1 cellular context compared by ENCODE assay signal in the genomic region with DNA sequence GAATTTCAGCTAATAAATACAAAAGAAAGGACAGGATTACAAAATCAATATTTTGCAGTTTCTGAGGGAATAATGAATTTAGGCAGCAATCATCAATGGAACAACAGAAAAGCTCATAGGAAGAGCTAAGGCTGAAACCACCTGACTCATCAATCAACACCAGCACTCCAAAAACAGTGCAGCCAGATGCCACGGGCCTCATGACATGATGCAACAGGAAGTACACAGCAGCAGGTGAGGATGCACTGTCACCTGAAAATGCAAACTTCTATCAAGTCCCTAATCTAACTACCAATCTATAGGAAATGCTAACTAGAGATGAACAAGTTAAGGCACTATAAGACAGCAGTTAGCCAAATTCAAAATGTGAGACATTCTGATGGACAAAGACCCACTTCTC.
TF ChIP-seq lines count a peak whose summit lies in the region.

No MANE protein-coding gene starts in this region.

TF ChIP-seq in K562, 482 proteins besides CTCF, POLR2A, EP300 and RAD21 (continued from another document and continues in another):
- TF ChIP-seq, protein P1, sequence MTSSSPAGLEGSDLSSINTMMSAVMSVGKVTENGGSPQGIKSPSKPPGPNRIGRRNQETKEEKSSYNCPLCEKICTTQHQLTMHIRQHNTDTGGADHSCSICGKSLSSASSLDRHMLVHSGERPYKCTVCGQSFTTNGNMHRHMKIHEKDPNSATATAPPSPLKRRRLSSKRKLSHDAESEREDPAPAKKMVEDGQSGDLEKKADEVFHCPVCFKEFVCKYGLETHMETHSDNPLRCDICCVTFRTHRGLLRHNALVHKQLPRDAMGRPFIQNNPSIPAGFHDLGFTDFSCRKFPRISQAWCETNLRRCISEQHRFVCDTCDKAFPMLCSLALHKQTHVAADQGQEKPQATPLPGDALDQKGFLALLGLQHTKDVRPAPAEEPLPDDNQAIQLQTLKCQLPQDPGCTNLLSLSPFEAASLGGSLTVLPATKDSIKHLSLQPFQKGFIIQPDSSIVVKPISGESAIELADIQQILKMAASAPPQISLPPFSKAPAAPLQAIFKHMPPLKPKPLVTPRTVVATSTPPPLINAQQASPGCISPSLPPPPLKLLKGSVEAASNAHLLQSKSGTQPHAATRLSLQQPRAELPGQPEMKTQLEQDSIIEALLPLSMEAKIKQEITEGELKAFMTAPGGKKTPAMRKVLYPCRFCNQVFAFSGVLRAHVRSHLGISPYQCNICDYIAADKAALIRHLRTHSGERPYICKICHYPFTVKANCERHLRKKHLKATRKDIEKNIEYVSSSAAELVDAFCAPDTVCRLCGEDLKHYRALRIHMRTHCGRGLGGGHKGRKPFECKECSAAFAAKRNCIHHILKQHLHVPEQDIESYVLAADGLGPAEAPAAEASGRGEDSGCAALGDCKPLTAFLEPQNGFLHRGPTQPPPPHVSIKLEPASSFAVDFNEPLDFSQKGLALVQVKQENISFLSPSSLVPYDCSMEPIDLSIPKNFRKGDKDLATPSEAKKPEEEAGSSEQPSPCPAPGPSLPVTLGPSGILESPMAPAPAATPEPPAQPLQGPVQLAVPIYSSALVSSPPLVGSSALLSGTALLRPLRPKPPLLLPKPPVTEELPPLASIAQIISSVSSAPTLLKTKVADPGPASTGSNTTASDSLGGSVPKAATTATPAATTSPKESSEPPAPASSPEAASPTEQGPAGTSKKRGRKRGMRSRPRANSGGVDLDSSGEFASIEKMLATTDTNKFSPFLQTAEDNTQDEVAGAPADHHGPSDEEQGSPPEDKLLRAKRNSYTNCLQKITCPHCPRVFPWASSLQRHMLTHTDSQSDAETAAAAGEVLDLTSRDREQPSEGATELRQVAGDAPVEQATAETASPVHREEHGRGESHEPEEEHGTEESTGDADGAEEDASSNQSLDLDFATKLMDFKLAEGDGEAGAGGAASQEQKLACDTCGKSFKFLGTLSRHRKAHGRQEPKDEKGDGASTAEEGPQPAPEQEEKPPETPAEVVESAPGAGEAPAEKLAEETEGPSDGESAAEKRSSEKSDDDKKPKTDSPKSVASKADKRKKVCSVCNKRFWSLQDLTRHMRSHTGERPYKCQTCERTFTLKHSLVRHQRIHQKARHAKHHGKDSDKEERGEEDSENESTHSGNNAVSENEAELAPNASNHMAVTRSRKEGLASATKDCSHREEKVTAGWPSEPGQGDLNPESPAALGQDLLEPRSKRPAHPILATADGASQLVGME (CRISPR knock-in tag; IDR thresholded peaks at IDR 0.05): no peak
- TF ChIP-seq SMARCB1 (IDR thresholded peaks at IDR 0.05; ENCODE audit: insufficient read length, low read depth) (no peak), NCOA2 (IDR thresholded peaks at IDR 0.05; ENCODE audit: partially characterized antibody in 2 of 2) (no peak), NFE2 (IDR thresholded peaks at IDR 0.05; ENCODE audit: low read depth) (no peak), ZNF23 (CRISPR knock-in tag; IDR thresholded peaks at IDR 0.05) (no peak), JUND (IDR thresholded peaks at IDR 0.05; ENCODE audit: borderline replicate concordance, low read depth, low read length) (0 out of 2 replicates have a peak, but pooled peaks have one; percentile 5), JUND (tag; IDR thresholded peaks at IDR 0.05; ENCODE audit: borderline replicate concordance, low read depth, low read length) (no peak), POU5F1 (IDR thresholded peaks at IDR 0.05; ENCODE audit: borderline replicate concordance, low read depth, low read length, partially characterized antibody) (no peak), NCOR1 (IDR thresholded peaks at IDR 0.05) (no peak), ZNF316 (IDR thresholded peaks at IDR 0.05) (peak; percentile 79), RNF219 (CRISPR knock-in tag; IDR thresholded peaks at IDR 0.05) (no peak), ESRRB (CRISPR knock-in tag; IDR thresholded peaks at IDR 0.05; ENCODE audit: borderline replicate concordance) (no peak), FOXA1 (IDR thresholded peaks at IDR 0.05; ENCODE audit: borderline replicate concordance) (no peak), MEIS2 (IDR thresholded peaks at IDR 0.05; ENCODE audit: partially characterized antibody) (peak; percentile 82), MTA1 (IDR thresholded peaks at IDR 0.05; ENCODE audit: borderline replicate concordance) (no peak), STAT5A (IDR thresholded peaks at IDR 0.05; ENCODE audit: borderline replicate concordance, low read length) (no peak), ZBTB5 (IDR thresholded peaks at IDR 0.05) (no peak), CC2D1A (IDR thresholded peaks at IDR 0.05) (no peak), ELF1 (tag; IDR thresholded peaks at IDR 0.05) (no peak), RBBP5 (IDR thresholded peaks at IDR 0.05; ENCODE audit: borderline replicate concordance, insufficient read depth, low read length, poor library complexity, severe bottlenecking) (no peak), XRCC4 (IDR thresholded peaks at IDR 0.05; ENCODE audit: extremely low read depth, insufficient read depth, insufficient read length) (no peak), ZEB2 (IDR thresholded peaks at IDR 0.05) (peak; percentile 90), EP400 (IDR thresholded peaks at IDR 0.05) (peak; percentile 42), HDAC2 (IDR thresholded peaks at IDR 0.05) (no peak), POLR3G (IDR thresholded peaks at IDR 0.05; ENCODE audit: extremely low read depth, insufficient read length, insufficient replicate concordance) (no peak), SMARCA4 (IDR thresholded peaks at IDR 0.05) (peak; percentile 12; the same call in 1 of the 2 replicates), ATF6 (CRISPR knock-in tag; IDR thresholded peaks at IDR 0.05) (no peak), ATF7 (IDR thresholded peaks at IDR 0.05) (no peak), CHCHD3 (CRISPR knock-in tag; IDR thresholded peaks at IDR 0.05) (no peak), POLR2AphosphoS5 (IDR thresholded peaks at IDR 0.05; ENCODE audit: control insufficient read depth, insufficient read depth, low read depth, low read length) (no peak), MAFG (tag; conservative IDR thresholded peaks at IDR 0.05) (peak; percentile 26; the same call in 1 of the 2 replicates), HNRNPH1 (optimal IDR thresholded peaks at IDR 0.05; ENCODE audit: low read depth, low read length) (no peak), RBM17 (IDR thresholded peaks at IDR 0.05; ENCODE audit: borderline replicate concordance, low read depth, low read length) (no peak), ZC3H4 (CRISPR knock-in tag; IDR thresholded peaks at IDR 0.05; ENCODE audit: borderline replicate concordance) (no peak)
- TF ChIP-seq, protein P2, sequence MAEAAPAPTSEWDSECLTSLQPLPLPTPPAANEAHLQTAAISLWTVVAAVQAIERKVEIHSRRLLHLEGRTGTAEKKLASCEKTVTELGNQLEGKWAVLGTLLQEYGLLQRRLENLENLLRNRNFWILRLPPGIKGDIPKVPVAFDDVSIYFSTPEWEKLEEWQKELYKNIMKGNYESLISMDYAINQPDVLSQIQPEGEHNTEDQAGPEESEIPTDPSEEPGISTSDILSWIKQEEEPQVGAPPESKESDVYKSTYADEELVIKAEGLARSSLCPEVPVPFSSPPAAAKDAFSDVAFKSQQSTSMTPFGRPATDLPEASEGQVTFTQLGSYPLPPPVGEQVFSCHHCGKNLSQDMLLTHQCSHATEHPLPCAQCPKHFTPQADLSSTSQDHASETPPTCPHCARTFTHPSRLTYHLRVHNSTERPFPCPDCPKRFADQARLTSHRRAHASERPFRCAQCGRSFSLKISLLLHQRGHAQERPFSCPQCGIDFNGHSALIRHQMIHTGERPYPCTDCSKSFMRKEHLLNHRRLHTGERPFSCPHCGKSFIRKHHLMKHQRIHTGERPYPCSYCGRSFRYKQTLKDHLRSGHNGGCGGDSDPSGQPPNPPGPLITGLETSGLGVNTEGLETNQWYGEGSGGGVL (CRISPR knock-in tag; IDR thresholded peaks at IDR 0.05): no peak
- TF ChIP-seq, protein P3, sequence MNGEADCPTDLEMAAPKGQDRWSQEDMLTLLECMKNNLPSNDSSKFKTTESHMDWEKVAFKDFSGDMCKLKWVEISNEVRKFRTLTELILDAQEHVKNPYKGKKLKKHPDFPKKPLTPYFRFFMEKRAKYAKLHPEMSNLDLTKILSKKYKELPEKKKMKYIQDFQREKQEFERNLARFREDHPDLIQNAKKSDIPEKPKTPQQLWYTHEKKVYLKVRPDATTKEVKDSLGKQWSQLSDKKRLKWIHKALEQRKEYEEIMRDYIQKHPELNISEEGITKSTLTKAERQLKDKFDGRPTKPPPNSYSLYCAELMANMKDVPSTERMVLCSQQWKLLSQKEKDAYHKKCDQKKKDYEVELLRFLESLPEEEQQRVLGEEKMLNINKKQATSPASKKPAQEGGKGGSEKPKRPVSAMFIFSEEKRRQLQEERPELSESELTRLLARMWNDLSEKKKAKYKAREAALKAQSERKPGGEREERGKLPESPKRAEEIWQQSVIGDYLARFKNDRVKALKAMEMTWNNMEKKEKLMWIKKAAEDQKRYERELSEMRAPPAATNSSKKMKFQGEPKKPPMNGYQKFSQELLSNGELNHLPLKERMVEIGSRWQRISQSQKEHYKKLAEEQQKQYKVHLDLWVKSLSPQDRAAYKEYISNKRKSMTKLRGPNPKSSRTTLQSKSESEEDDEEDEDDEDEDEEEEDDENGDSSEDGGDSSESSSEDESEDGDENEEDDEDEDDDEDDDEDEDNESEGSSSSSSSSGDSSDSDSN (IDR thresholded peaks at IDR 0.05; ENCODE audit: borderline replicate concordance in 1 of 2, low read depth in 2 of 2, low read length in 2 of 2): no peak
- TF ChIP-seq, protein P4, sequence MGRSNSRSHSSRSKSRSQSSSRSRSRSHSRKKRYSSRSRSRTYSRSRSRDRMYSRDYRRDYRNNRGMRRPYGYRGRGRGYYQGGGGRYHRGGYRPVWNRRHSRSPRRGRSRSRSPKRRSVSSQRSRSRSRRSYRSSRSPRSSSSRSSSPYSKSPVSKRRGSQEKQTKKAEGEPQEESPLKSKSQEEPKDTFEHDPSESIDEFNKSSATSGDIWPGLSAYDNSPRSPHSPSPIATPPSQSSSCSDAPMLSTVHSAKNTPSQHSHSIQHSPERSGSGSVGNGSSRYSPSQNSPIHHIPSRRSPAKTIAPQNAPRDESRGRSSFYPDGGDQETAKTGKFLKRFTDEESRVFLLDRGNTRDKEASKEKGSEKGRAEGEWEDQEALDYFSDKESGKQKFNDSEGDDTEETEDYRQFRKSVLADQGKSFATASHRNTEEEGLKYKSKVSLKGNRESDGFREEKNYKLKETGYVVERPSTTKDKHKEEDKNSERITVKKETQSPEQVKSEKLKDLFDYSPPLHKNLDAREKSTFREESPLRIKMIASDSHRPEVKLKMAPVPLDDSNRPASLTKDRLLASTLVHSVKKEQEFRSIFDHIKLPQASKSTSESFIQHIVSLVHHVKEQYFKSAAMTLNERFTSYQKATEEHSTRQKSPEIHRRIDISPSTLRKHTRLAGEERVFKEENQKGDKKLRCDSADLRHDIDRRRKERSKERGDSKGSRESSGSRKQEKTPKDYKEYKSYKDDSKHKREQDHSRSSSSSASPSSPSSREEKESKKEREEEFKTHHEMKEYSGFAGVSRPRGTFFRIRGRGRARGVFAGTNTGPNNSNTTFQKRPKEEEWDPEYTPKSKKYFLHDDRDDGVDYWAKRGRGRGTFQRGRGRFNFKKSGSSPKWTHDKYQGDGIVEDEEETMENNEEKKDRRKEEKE (IDR thresholded peaks at IDR 0.05; ENCODE audit: borderline replicate concordance in 1 of 2, control insufficient read depth in 1 of 2, low read depth in 2 of 2, low read length in 1 of 2): no peak
- TF ChIP-seq, protein P5, sequence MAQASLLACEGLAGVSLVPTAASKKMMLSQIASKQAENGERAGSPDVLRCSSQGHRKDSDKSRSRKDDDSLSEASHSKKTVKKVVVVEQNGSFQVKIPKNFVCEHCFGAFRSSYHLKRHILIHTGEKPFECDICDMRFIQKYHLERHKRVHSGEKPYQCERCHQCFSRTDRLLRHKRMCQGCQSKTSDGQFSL (CRISPR knock-in tag; IDR thresholded peaks at IDR 0.05): no peak
- TF ChIP-seq, protein P5 (tag; IDR thresholded peaks at IDR 0.05): no peak
